Comparison of ENCODE assay signal across 28 cellular contexts in genomic region chr11:133988686-133989410, GRCh38. TPM values are rescaled to one million over a fixed set of nuclear protein-coding genes. Genes with fewer than 3 reads are reported as not detected.
DNase-seq lines count a peak whose midpoint lies in the region; ATAC-seq, FAIRE-seq and TF ChIP-seq lines count a peak whose summit lies in the region.
"Had no signal": no experiment of that assay in that cellular context is flagged by ENCODE, and none has a peak within 500 bp of the region (broad histone marks: within the 10 kb centered on the region; RNA-seq: fewer than 3 reads in every experiment).

No MANE protein-coding gene starts in this region.

- H3K36me3 ChIP-seq in gastrocnemius medialis: no peaks in the 10 kb centered on the region
- H3K36me3 ChIP-seq: cardiac muscle cell, esophagus muscularis mucosa, prostate gland, transverse colon had no signal

- POLR2A ChIA-PET in activated CD4-positive, alpha-beta T cell treated with anti-CD3 and anti-CD28 coated beads, Interleukin-2, amount 10 ng/mL, durations not matched to agents 7 days and 5 days (lab: Charles Lee): no interaction called here

- H3K27ac ChIP-seq in gastrocnemius medialis: peak overlapping the region; percentile 40 to 77 (median 56)
- H3K27ac ChIP-seq: cardiac muscle cell, esophagus muscularis mucosa, foreskin keratinocyte, PC-9, prostate gland, transverse colon had no signal

- DNase-seq in activated CD4-positive, alpha-beta T cell treated with anti-CD3 and anti-CD28 coated beads, Interleukin-2, amount 10 ng/mL, durations not matched to agents 7 days and 5 days: no peak
- DNase-seq in activated CD4-positive, alpha-beta T cell treated with anti-CD3 and anti-CD28 coated beads for 4 hours: no peak
- DNase-seq in cerebellar cortex (ENCODE audit: low spot score): peak; percentile 95
- peak; percentile 90 for DNase-seq in left ventricle myocardium superior
- DNase-seq in gastrocnemius medialis: peak; percentile 79 to 83
- DNase-seq in GM19239 (ENCODE audit: insufficient read length, low spot score): no peak
- no peak for DNase-seq in T-helper 9 cell
- no peak for DNase-seq in HT-29 (ENCODE audit: low spot score)
- DNase-seq: activated CD4-positive, alpha-beta T cell treated with anti-CD3 and anti-CD28 coated beads, Interleukin-2, amount 50 U/mL, for 48 hours; activated CD4-positive, CD25-positive, alpha-beta regulatory T cell; CD8-positive, alpha-beta memory T cell; DMS 273 treated with DMSO at 0.1 percent for 48 hours; foreskin keratinocyte; HCEC 1CT; KG1; MM.1S; NCI-H2081; NCI-H446 treated with DMSO at 0.1 percent for 48 hours; PC-9; SIG-M5; small intestine; T1000; transverse colon had no signal

- peak in 1 of 5 experiments; percentile 7 for TF ChIP-seq CTCF in gastrocnemius medialis (IDR thresholded peaks at IDR 0.05 in 4 of 5, conservative IDR thresholded peaks at IDR 0.05 in 1 of 5)

- no peaks in the 10 kb centered on the region for H3K27me3 Mint-ChIP-seq in activated CD4-positive, alpha-beta T cell treated with anti-CD3 and anti-CD28 coated beads, Interleukin-2, amount 10 ng/mL, durations not matched to agents 7 days and 5 days
- H3K27me3 Mint-ChIP-seq: dendritic cell treated with granulocyte-macrophage colony-stimulating factor and Interleukin-4, amounts not matched to agents 40 ng/mL and 50 ng/mL, for 4 days had no signal

- peaks cover 18% of the 10 kb centered on the region for H3K4me1 Mint-ChIP-seq in activated CD4-positive, alpha-beta T cell treated with anti-CD3 and anti-CD28 coated beads, Interleukin-2, amount 10 ng/mL, durations not matched to agents 7 days and 5 days

- H3K27me3 ChIP-seq in gastrocnemius medialis: no peaks in the 10 kb centered on the region
- H3K27me3 ChIP-seq: foreskin keratinocyte, transverse colon had no signal

- ATAC-seq in left ventricle myocardium superior: peak; percentile 97
- peak; percentile 85 to 93 for ATAC-seq in gastrocnemius medialis
- ATAC-seq: activated naive CD4-positive, alpha-beta T cell treated with anti-CD3 and anti-CD28 coated beads, Interleukin-2, amount 50 U/mL, for 72 hours; foreskin keratinocyte had no signal

- intact Hi-C loops in left ventricle myocardium superior (cut with micrococcal nuclease) (no loop called here), gastrocnemius medialis (cut with DNase I; ENCODE audit: low total_unique reads) (no loop called here)

- H3K9me3 ChIP-seq in gastrocnemius medialis: no peaks in the 10 kb centered on the region
- H3K9me3 ChIP-seq: esophagus muscularis mucosa, prostate gland, transverse colon had no signal

- H3K4me3 ChIP-seq in gastrocnemius medialis: no peak overlapping the region
- H3K4me3 ChIP-seq: cardiac muscle cell, esophagus muscularis mucosa, PC-9, prostate gland, transverse colon had no signal

- no peaks in the 10 kb centered on the region for H3K36me3 Mint-ChIP-seq in activated CD4-positive, alpha-beta T cell treated with anti-CD3 and anti-CD28 coated beads, Interleukin-2, amount 10 ng/mL, durations not matched to agents 7 days and 5 days (ENCODE audit: low read depth)
- H3K36me3 Mint-ChIP-seq: activated naive CD4-positive, alpha-beta T cell treated with anti-CD3 and anti-CD28 coated beads, Interleukin-2, amount 50 U/mL, for 72 hours; CD8-positive, alpha-beta memory T cell had no signal

- H3K27ac Mint-ChIP-seq in activated CD4-positive, alpha-beta T cell treated with anti-CD3 and anti-CD28 coated beads, Interleukin-2, amount 10 ng/mL, durations not matched to agents 7 days and 5 days: peak overlapping the region; percentile 46
- H3K27ac Mint-ChIP-seq: dendritic cell treated with granulocyte-macrophage colony-stimulating factor and Interleukin-4, amounts not matched to agents 40 ng/mL and 50 ng/mL, for 4 days had no signal

- no peak overlapping the region for H3K4me3 Mint-ChIP-seq in activated CD4-positive, alpha-beta T cell treated with anti-CD3 and anti-CD28 coated beads, Interleukin-2, amount 10 ng/mL, durations not matched to agents 7 days and 5 days
- H3K4me3 Mint-ChIP-seq: CD8-positive, alpha-beta memory T cell; dendritic cell treated with granulocyte-macrophage colony-stimulating factor and Interleukin-4, amounts not matched to agents 40 ng/mL and 50 ng/mL, for 4 days had no signal

- CTCF ChIA-PET in activated CD4-positive, alpha-beta T cell treated with anti-CD3 and anti-CD28 coated beads, Interleukin-2, amount 10 ng/mL, durations not matched to agents 7 days and 5 days (lab: Charles Lee): interaction anchor here (1.4 kb wide), 1 partner anchor 62 kb away, joined by 4 read pairs; no protein-coding TSS in a partner anchor

- in situ Hi-C loops in gastrocnemius medialis (cut with MboI; ENCODE audit: low sequenced_read_pairs in 4 of 4): no loop called here

- no peak for TF ChIP-seq POLR2A in gastrocnemius medialis (IDR thresholded peaks at IDR 0.05)

- peaks cover 0 to 19% of the 10 kb centered on the region in 2 donors for H3K4me1 ChIP-seq in gastrocnemius medialis
- H3K4me1 ChIP-seq: esophagus muscularis mucosa, foreskin keratinocyte, prostate gland, transverse colon had no signal

- no peak for FAIRE-seq in GM19239 (lab: Jason Lieb, UNC)
- FAIRE-seq: small intestine had no signal

- no peaks in the 10 kb centered on the region for H3K9me3 Mint-ChIP-seq in activated CD4-positive, alpha-beta T cell treated with anti-CD3 and anti-CD28 coated beads, Interleukin-2, amount 10 ng/mL, durations not matched to agents 7 days and 5 days
- H3K9me3 Mint-ChIP-seq: activated naive CD4-positive, alpha-beta T cell treated with anti-CD3 and anti-CD28 coated beads, Interleukin-2, amount 50 U/mL, for 72 hours; CD8-positive, alpha-beta memory T cell; dendritic cell treated with granulocyte-macrophage colony-stimulating factor and Interleukin-4, amounts not matched to agents 40 ng/mL and 50 ng/mL, for 4 days had no signal

RNA-seq across cellular contexts. Expression of gene IGSF9B, which starts 32.1 kb away (rescaled TPM):
- total RNA-seq in activated CD4-positive, alpha-beta T cell treated with anti-CD3 and anti-CD28 coated beads, Interleukin-2, amount 10 ng/mL, durations not matched to agents 7 days and 5 days: 100 to 1,000 TPM; 130 to 142 TPM
- total RNA-seq in left ventricle myocardium superior: 34.5 TPM
- total RNA-seq in gastrocnemius medialis: 1 to 10 TPM in 2 of 4 donors, under 1 TPM in 2; 0.07 to 2.5 (median 1.4) TPM
- 5.6 TPM in 2 replicates for total RNA-seq in HT-29 (2014; rRNA removed; shearing (Covaris generic))
- total RNA-seq: PC-9 had no signal

Comparison
In these comparisons a context has a peak if more than half of its experiments do, and no peak if none do; other contexts are left out.
1. DNase-seq: peak in cerebellar cortex (single experiment), left ventricle myocardium superior (single experiment) and gastrocnemius medialis (2 of 2); none in activated CD4-positive, alpha-beta T cell treated with anti-CD3 and anti-CD28 coated beads, Interleukin-2, amount 10 ng/mL, durations not matched to agents 7 days and 5 days (single experiment), activated CD4-positive, alpha-beta T cell treated with anti-CD3 and anti-CD28 coated beads for 4 hours (0 of 2), GM19239 (single experiment), T-helper 9 cell (single experiment) and HT-29 (single experiment).